In the genomic region with DNA sequence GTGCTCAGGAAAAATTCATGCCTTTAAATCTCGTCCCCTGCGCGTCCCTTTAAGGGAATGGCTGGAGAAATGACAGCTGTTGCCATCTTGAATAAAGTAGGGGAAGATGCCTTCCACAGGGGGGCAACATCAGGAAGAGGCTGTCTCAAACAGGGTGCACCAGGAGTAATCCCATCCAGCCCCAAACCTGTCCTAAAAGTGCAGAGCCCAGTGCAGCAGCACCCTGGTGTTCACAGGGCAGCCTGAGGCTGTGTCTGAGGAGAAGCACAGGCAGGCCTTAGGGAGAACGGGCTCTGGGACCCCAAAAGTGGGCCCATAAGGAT, we compare ENCODE assay signal across 2 cellular contexts.
A peak's percentile ranks its signal among the peaks of the same experiment; 100 is the strongest.
TF ChIP-seq lines count a peak whose summit lies in the region.

No MANE protein-coding gene starts in this region.

TF ChIP-seq in GM23338, 12 proteins besides CTCF, POLR2A, EP300 and RAD21 (continues in another document):
- TF ChIP-seq NANOG (IDR thresholded peaks at IDR 0.05; ENCODE audit: borderline replicate concordance) (no peak), ETS1 (IDR thresholded peaks at IDR 0.05) (no peak), POLR2AphosphoS5 (IDR thresholded peaks at IDR 0.05; ENCODE audit: low read depth) (no peak), ZNF114 (CRISPR knock-in tag; IDR thresholded peaks at IDR 0.05) (no peak), JUNB (IDR thresholded peaks at IDR 0.05; ENCODE audit: unreplicated experiment) (no peak), ZNF331 (CRISPR knock-in tag; IDR thresholded peaks at IDR 0.05; ENCODE audit: low read depth) (no peak), STAT1 (IDR thresholded peaks at IDR 0.05; ENCODE audit: unreplicated experiment) (no peak), CREB1 (CRISPR knock-in tag; IDR thresholded peaks at IDR 0.05; ENCODE audit: low read depth) (no peak), EZH2phosphoT487 (IDR thresholded peaks at IDR 0.05; ENCODE audit: unreplicated experiment) (no peak), ZNF462 (CRISPR knock-in tag; IDR thresholded peaks at IDR 0.05) (no peak)
- TF ChIP-seq, protein P1, sequence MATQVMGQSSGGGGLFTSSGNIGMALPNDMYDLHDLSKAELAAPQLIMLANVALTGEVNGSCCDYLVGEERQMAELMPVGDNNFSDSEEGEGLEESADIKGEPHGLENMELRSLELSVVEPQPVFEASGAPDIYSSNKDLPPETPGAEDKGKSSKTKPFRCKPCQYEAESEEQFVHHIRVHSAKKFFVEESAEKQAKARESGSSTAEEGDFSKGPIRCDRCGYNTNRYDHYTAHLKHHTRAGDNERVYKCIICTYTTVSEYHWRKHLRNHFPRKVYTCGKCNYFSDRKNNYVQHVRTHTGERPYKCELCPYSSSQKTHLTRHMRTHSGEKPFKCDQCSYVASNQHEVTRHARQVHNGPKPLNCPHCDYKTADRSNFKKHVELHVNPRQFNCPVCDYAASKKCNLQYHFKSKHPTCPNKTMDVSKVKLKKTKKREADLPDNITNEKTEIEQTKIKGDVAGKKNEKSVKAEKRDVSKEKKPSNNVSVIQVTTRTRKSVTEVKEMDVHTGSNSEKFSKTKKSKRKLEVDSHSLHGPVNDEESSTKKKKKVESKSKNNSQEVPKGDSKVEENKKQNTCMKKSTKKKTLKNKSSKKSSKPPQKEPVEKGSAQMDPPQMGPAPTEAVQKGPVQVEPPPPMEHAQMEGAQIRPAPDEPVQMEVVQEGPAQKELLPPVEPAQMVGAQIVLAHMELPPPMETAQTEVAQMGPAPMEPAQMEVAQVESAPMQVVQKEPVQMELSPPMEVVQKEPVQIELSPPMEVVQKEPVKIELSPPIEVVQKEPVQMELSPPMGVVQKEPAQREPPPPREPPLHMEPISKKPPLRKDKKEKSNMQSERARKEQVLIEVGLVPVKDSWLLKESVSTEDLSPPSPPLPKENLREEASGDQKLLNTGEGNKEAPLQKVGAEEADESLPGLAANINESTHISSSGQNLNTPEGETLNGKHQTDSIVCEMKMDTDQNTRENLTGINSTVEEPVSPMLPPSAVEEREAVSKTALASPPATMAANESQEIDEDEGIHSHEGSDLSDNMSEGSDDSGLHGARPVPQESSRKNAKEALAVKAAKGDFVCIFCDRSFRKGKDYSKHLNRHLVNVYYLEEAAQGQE (IDR thresholded peaks at IDR 0.05; ENCODE audit: unreplicated experiment) = no peak

TF ChIP-seq in H1, 55 proteins besides CTCF, POLR2A, EP300 and RAD21:
- TF ChIP-seq EZH2 (IDR thresholded peaks at IDR 0.05; ENCODE audit: low read depth, low read length, severe bottlenecking) (no peak), SAP30 (IDR thresholded peaks at IDR 0.05; ENCODE audit: insufficient read depth, insufficient replicate concordance, low read length) (no peak), KDM5A (IDR thresholded peaks at IDR 0.05; ENCODE audit: low read length) (no peak), SP2 (IDR thresholded peaks at IDR 0.05; ENCODE audit: low read length) (no peak), HDAC6 (IDR thresholded peaks at IDR 0.05; ENCODE audit: low read depth, low read length) (no peak), FOSL1 (IDR thresholded peaks at IDR 0.05; ENCODE audit: insufficient read depth, low read depth, low read length) (no peak), ZNF274 (IDR thresholded peaks at IDR 0.05; ENCODE audit: borderline replicate concordance, extremely low read depth, low read length) (no peak), SP4 (IDR thresholded peaks at IDR 0.05; ENCODE audit: low read length) (no peak), SIN3A (conservative IDR thresholded peaks at IDR 0.05 in 1 of 2, IDR thresholded peaks at IDR 0.05 in 1 of 2; ENCODE audit: low read depth in 1 of 2, low read length in 2 of 2) (no peak), RFX5 (IDR thresholded peaks at IDR 0.05; ENCODE audit: borderline replicate concordance, low read depth, low read length) (no peak), NANOG (IDR thresholded peaks at IDR 0.05; ENCODE audit: insufficient read depth, low read depth, low read length, poor library complexity, severe bottlenecking) (no peak), SIRT6 (IDR thresholded peaks at IDR 0.05; ENCODE audit: low read length) (no peak), CREB1 (IDR thresholded peaks at IDR 0.05) (no peak), TBP (IDR thresholded peaks at IDR 0.05; ENCODE audit: low read depth, low read length) (no peak), HDAC2 (IDR thresholded peaks at IDR 0.05; ENCODE audit: borderline replicate concordance in 1 of 2, low read depth in 2 of 2, low read length in 2 of 2) (0 out of 4 replicates have a peak, but pooled peaks of 1 of the 2 experiments have one; percentile 2), TCF12 (IDR thresholded peaks at IDR 0.05; ENCODE audit: low read depth, low read length) (0 out of 2 replicates have a peak, but pooled peaks have one; percentile 22), TEAD4 (IDR thresholded peaks at IDR 0.05; ENCODE audit: low read depth, low read length) (peak; percentile 93), YY1 (IDR thresholded peaks at IDR 0.05; ENCODE audit: low read depth, low read length) (peak; percentile 79), EGR1 (IDR thresholded peaks at IDR 0.05; ENCODE audit: borderline replicate concordance, low read depth, low read length) (no peak), SP1 (IDR thresholded peaks at IDR 0.05; ENCODE audit: low read depth, low read length) (no peak)
- TF ChIP-seq, protein P2, sequence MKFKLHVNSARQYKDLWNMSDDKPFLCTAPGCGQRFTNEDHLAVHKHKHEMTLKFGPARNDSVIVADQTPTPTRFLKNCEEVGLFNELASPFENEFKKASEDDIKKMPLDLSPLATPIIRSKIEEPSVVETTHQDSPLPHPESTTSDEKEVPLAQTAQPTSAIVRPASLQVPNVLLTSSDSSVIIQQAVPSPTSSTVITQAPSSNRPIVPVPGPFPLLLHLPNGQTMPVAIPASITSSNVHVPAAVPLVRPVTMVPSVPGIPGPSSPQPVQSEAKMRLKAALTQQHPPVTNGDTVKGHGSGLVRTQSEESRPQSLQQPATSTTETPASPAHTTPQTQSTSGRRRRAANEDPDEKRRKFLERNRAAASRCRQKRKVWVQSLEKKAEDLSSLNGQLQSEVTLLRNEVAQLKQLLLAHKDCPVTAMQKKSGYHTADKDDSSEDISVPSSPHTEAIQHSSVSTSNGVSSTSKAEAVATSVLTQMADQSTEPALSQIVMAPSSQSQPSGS (IDR thresholded peaks at IDR 0.05; ENCODE audit: low read length) = no peak
- TF ChIP-seq, protein P3, sequence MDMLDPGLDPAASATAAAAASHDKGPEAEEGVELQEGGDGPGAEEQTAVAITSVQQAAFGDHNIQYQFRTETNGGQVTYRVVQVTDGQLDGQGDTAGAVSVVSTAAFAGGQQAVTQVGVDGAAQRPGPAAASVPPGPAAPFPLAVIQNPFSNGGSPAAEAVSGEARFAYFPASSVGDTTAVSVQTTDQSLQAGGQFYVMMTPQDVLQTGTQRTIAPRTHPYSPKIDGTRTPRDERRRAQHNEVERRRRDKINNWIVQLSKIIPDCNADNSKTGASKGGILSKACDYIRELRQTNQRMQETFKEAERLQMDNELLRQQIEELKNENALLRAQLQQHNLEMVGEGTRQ (IDR thresholded peaks at IDR 0.05; ENCODE audit: low read length) = no peak
